Comparison of ENCODE assay signal across 1 cellular context in genomic region chr1:241551759-241552638, GRCh38.
TF ChIP-seq lines count a peak whose summit lies in the region.

No MANE protein-coding gene starts in this region.

TF ChIP-seq in K562, 482 proteins besides CTCF, POLR2A, EP300 and RAD21 (continued from another document and continues in another):
- no peak; the same call in 1 of the 2 replicates for TF ChIP-seq POLR2H (tag; IDR thresholded peaks at IDR 0.05; ENCODE audit: low read depth)
- TF ChIP-seq CUX1 (CRISPR knock-in tag; IDR thresholded peaks at IDR 0.05): no peak
- no peak for TF ChIP-seq RBM25 (IDR thresholded peaks at IDR 0.05; ENCODE audit: low read depth, low read length, severe bottlenecking)
- TF ChIP-seq UBTF (IDR thresholded peaks at IDR 0.05; ENCODE audit: borderline replicate concordance in 1 of 2, low read depth in 2 of 2, low read length in 2 of 2): no peak
- no peak for TF ChIP-seq ZNF695 (CRISPR knock-in tag; IDR thresholded peaks at IDR 0.05)
- no peak for TF ChIP-seq ZNF395 (CRISPR knock-in tag; IDR thresholded peaks at IDR 0.05)
- TF ChIP-seq ZNF583 (CRISPR knock-in tag; IDR thresholded peaks at IDR 0.05): no peak
- TF ChIP-seq CXXC5 (CRISPR knock-in tag; IDR thresholded peaks at IDR 0.05): peak; percentile 60
- TF ChIP-seq NR4A1 (CRISPR knock-in tag; IDR thresholded peaks at IDR 0.05): no peak
- TF ChIP-seq NR4A1 (tag; IDR thresholded peaks at IDR 0.05): no peak
- peak in 1 of 2 experiments; percentile 65; a peak in 1 of 4 replicates for TF ChIP-seq MLLT1 (IDR thresholded peaks at IDR 0.05)
- no peak for TF ChIP-seq PHF21A (IDR thresholded peaks at IDR 0.05; ENCODE audit: borderline replicate concordance, low read depth)
- no peak for TF ChIP-seq RFX7 (CRISPR knock-in tag; IDR thresholded peaks at IDR 0.05)
- no peak for TF ChIP-seq ZNF707 (CRISPR knock-in tag; conservative IDR thresholded peaks at IDR 0.05)
- TF ChIP-seq E2F8 (IDR thresholded peaks at IDR 0.05; ENCODE audit: low read depth, partially characterized antibody): peak; percentile 41
- TF ChIP-seq KDM4B (IDR thresholded peaks at IDR 0.05; ENCODE audit: borderline replicate concordance in 2 of 2, low read depth in 1 of 2): no peak
- TF ChIP-seq CHD1 (IDR thresholded peaks at IDR 0.05; ENCODE audit: low read length): no peak
- TF ChIP-seq ZNF133 (CRISPR knock-in tag; IDR thresholded peaks at IDR 0.05): no peak
- TF ChIP-seq EP400 (IDR thresholded peaks at IDR 0.05): peak; percentile 69
- TF ChIP-seq ZNF780A (CRISPR knock-in tag; IDR thresholded peaks at IDR 0.05): no peak
- no peak for TF ChIP-seq ZNF232 (CRISPR knock-in tag; IDR thresholded peaks at IDR 0.05)
- no peak for TF ChIP-seq ZNF764 (CRISPR knock-in tag; IDR thresholded peaks at IDR 0.05; ENCODE audit: low read depth)
- TF ChIP-seq HDGF (IDR thresholded peaks at IDR 0.05): no peak
- TF ChIP-seq ZNF512 (tag; IDR thresholded peaks at IDR 0.05): no peak
- TF ChIP-seq PPARD (CRISPR knock-in tag; IDR thresholded peaks at IDR 0.05): no peak
- no peak for TF ChIP-seq ZBTB7A (IDR thresholded peaks at IDR 0.05; ENCODE audit: borderline replicate concordance, control insufficient read depth, low read depth, low read length)
- no peak for TF ChIP-seq BRF2 (IDR thresholded peaks at IDR 0.05; ENCODE audit: borderline replicate concordance, insufficient read depth, insufficient read length)
- no peak for TF ChIP-seq MCM5 (IDR thresholded peaks at IDR 0.05; ENCODE audit: low read depth)
- TF ChIP-seq ZBTB17 (CRISPR knock-in tag; IDR thresholded peaks at IDR 0.05): no peak
- peak; percentile 16; the same call in 1 of the 2 replicates for TF ChIP-seq GATAD2A (IDR thresholded peaks at IDR 0.05)
- TF ChIP-seq CBFA2T2 (conservative IDR thresholded peaks at IDR 0.05): no peak
- TF ChIP-seq ZNF134 (CRISPR knock-in tag; conservative IDR thresholded peaks at IDR 0.05): peak; percentile 42; the same call in 1 of the 2 replicates
- peak; percentile 83 for TF ChIP-seq SPI1 (IDR thresholded peaks at IDR 0.05; ENCODE audit: borderline replicate concordance, low read depth, low read length)
- no peak for TF ChIP-seq CBX5 (IDR thresholded peaks at IDR 0.05; ENCODE audit: borderline replicate concordance, low read depth)
- TF ChIP-seq CHD2 (IDR thresholded peaks at IDR 0.05; ENCODE audit: low read depth, low read length): no peak
- no peak for TF ChIP-seq RREB1 (CRISPR knock-in tag; IDR thresholded peaks at IDR 0.05)
- 0 out of 2 replicates have a peak, but pooled peaks have one; percentile 44 for TF ChIP-seq C11orf30 (IDR thresholded peaks at IDR 0.05; ENCODE audit: low read depth)
